20 cellular contexts compared by ENCODE assay signal in genomic region chr3:152210697-152211096, GRCh38. TPM values are rescaled to one million over a fixed set of nuclear protein-coding genes. Genes with fewer than 3 reads are reported as not detected.
A peak's percentile ranks its signal among the peaks of the same experiment; 100 is the strongest.
DNase-seq lines count a peak whose midpoint lies in the region; ATAC-seq and TF ChIP-seq lines count a peak whose summit lies in the region.
"Had no signal": no experiment of that assay in that cellular context is flagged by ENCODE, and none has a peak within 500 bp of the region (broad histone marks: within the 10 kb centered on the region; RNA-seq: fewer than 3 reads in every experiment).

No MANE protein-coding gene starts in this region.

- in situ Hi-C loops in GM13976 (cut with MboI; ENCODE audit: low sequenced_read_pairs, unreplicated experiment): no loop called here

- H3K4me1 Mint-ChIP-seq in stimulated activated naive CD8-positive, alpha-beta T cell treated with anti-CD3 and anti-CD28 coated beads, Interleukin-15, Interleukin-2, amounts not matched to agents 100 ng/mL and 50 ng/mL, for 24 hours (ENCODE audit: low read depth): peaks cover 82% of the 10 kb centered on the region
- H3K4me1 Mint-ChIP-seq in stimulated activated naive CD8-positive, alpha-beta T cell treated with anti-CD3 and anti-CD28 coated beads, Interleukin-15, amount 100 ng/mL, for 72 hours: peaks cover 72% of the 10 kb centered on the region
- peaks cover 38% of the 10 kb centered on the region for H3K4me1 Mint-ChIP-seq in activated T-helper 17 cell treated with anti-CD3 and anti-CD28 coated beads, Interleukin-2, amount 50 U/mL, for 72 hours
- peaks cover 52 to 94% (median 83%) of the 10 kb centered on the region in 7 donors for H3K4me1 Mint-ChIP-seq in naive thymus-derived CD4-positive, alpha-beta T cell
- peaks cover 84% of the 10 kb centered on the region for H3K4me1 Mint-ChIP-seq in CD4-positive, alpha-beta T cell (ENCODE audit: low read depth)

- no peaks in the 10 kb centered on the region for H3K27me3 ChIP-seq in naive thymus-derived CD4-positive, alpha-beta T cell (ENCODE audit: control insufficient read depth in 2 of 2, insufficient read depth in 2 of 2, low read length in 2 of 2)
- no peaks in the 10 kb centered on the region for H3K27me3 ChIP-seq in CD4-positive, alpha-beta T cell (ENCODE audit: control insufficient read depth, insufficient read depth, low read length)
- H3K27me3 ChIP-seq: SJCRH30 had no signal

- DNase-seq in stimulated activated naive CD8-positive, alpha-beta T cell treated with anti-CD3 and anti-CD28 coated beads, Interleukin-15, amount 100 ng/mL, for 72 hours: no peak
- DNase-seq in naive thymus-derived CD4-positive, alpha-beta T cell: no peak
- no peak for DNase-seq in CD4-positive, alpha-beta T cell
- DNase-seq in GM13976 (ENCODE audit: low spot score): no peak
- DNase-seq: Calu3, DMS79 treated with DMSO at 0.1 percent for 48 hours, GF-D8, H9, MM.1S, NCI-H1694, NCI-H2029 treated with DMSO at 0.1 percent for 48 hours, NCI-H446 treated with DMSO at 0.1 percent for 48 hours, PC-9, SJCRH30 had no signal

- intact Hi-C loops in naive thymus-derived CD4-positive, alpha-beta T cell (cut with micrococcal nuclease): no loop called here
- intact Hi-C loops in CD4-positive, alpha-beta T cell (cut with DNase I, micrococcal nuclease): no loop called here

- CTCF ChIA-PET in naive thymus-derived CD4-positive, alpha-beta T cell (lab: Charles Lee): interaction anchor here (0.9 to 1.0 kb wide), 2 partner anchors 26 to 27 kb away, joined by 3 read pairs; no protein-coding TSS in a partner anchor
- CTCF ChIA-PET in CD4-positive, alpha-beta T cell (lab: Charles Lee): no interaction called here

- no peaks in the 10 kb centered on the region for H3K9me3 ChIP-seq in naive thymus-derived CD4-positive, alpha-beta T cell (ENCODE audit: control insufficient read depth in 2 of 3, low read length in 3 of 3)
- H3K9me3 ChIP-seq in CD4-positive, alpha-beta T cell (ENCODE audit: control insufficient read depth, low read length): no peaks in the 10 kb centered on the region
- H3K9me3 ChIP-seq: SJCRH30 had no signal

- H3K4me3 ChIP-seq in naive thymus-derived CD4-positive, alpha-beta T cell (ENCODE audit: low read length): no peak overlapping the region
- H3K4me3 ChIP-seq: PC-9, SJCRH30 had no signal

- TF ChIP-seq CTCF in CD4-positive, alpha-beta T cell (IDR thresholded peaks at IDR 0.05): no peak
- no peak for TF ChIP-seq CTCF in GM13976 (IDR thresholded peaks at IDR 0.05; ENCODE audit: borderline replicate concordance, control extremely low read depth, extremely low read depth, insufficient read depth, missing control alignments)

- no peak for ATAC-seq in stimulated activated naive CD8-positive, alpha-beta T cell treated with anti-CD3 and anti-CD28 coated beads, Interleukin-15, amount 100 ng/mL, for 72 hours
- ATAC-seq in activated T-helper 17 cell treated with anti-CD3 and anti-CD28 coated beads, Interleukin-2, amount 50 U/mL, for 72 hours (replicated peaks): no peak
- no peak for ATAC-seq in naive thymus-derived CD4-positive, alpha-beta T cell
- ATAC-seq in CD4-positive, alpha-beta T cell (ENCODE audit: poor library complexity): no peak
- ATAC-seq in GM19455 (IDR thresholded peaks at IDR 0.05; ENCODE audit: unreplicated experiment): no peak
- ATAC-seq: Right ventricle myocardium inferior had no signal

- no peaks in the 10 kb centered on the region for H3K27me3 Mint-ChIP-seq in stimulated activated naive CD8-positive, alpha-beta T cell treated with anti-CD3 and anti-CD28 coated beads, Interleukin-15, Interleukin-2, amounts not matched to agents 100 ng/mL and 50 ng/mL, for 24 hours
- H3K27me3 Mint-ChIP-seq in stimulated activated naive CD8-positive, alpha-beta T cell treated with anti-CD3 and anti-CD28 coated beads, Interleukin-15, amount 100 ng/mL, for 72 hours: no peaks in the 10 kb centered on the region
- H3K27me3 Mint-ChIP-seq in activated T-helper 17 cell treated with anti-CD3 and anti-CD28 coated beads, Interleukin-2, amount 50 U/mL, for 72 hours: no peaks in the 10 kb centered on the region
- H3K27me3 Mint-ChIP-seq in naive thymus-derived CD4-positive, alpha-beta T cell: no peaks in the 10 kb centered on the region
- no peaks in the 10 kb centered on the region for H3K27me3 Mint-ChIP-seq in CD4-positive, alpha-beta T cell
- H3K27me3 Mint-ChIP-seq: B cell had no signal

- H3K4me3 Mint-ChIP-seq in stimulated activated naive CD8-positive, alpha-beta T cell treated with anti-CD3 and anti-CD28 coated beads, Interleukin-15, Interleukin-2, amounts not matched to agents 100 ng/mL and 50 ng/mL, for 24 hours: no peak overlapping the region
- no peak overlapping the region for H3K4me3 Mint-ChIP-seq in stimulated activated naive CD8-positive, alpha-beta T cell treated with anti-CD3 and anti-CD28 coated beads, Interleukin-15, amount 100 ng/mL, for 72 hours
- H3K4me3 Mint-ChIP-seq in activated T-helper 17 cell treated with anti-CD3 and anti-CD28 coated beads, Interleukin-2, amount 50 U/mL, for 72 hours: peak overlapping the region; percentile 45
- H3K4me3 Mint-ChIP-seq in naive thymus-derived CD4-positive, alpha-beta T cell: peak overlapping the region in 2 of 10 donors; percentile 8 to 47
- H3K4me3 Mint-ChIP-seq in CD4-positive, alpha-beta T cell: no peak overlapping the region
- H3K4me3 Mint-ChIP-seq: B cell, H9 had no signal

- peak overlapping the region; percentile 16 for H3K27ac Mint-ChIP-seq in stimulated activated naive CD8-positive, alpha-beta T cell treated with anti-CD3 and anti-CD28 coated beads, Interleukin-15, Interleukin-2, amounts not matched to agents 100 ng/mL and 50 ng/mL, for 24 hours
- H3K27ac Mint-ChIP-seq in stimulated activated naive CD8-positive, alpha-beta T cell treated with anti-CD3 and anti-CD28 coated beads, Interleukin-15, amount 100 ng/mL, for 72 hours: no peak overlapping the region
- no peak overlapping the region for H3K27ac Mint-ChIP-seq in activated T-helper 17 cell treated with anti-CD3 and anti-CD28 coated beads, Interleukin-2, amount 50 U/mL, for 72 hours
- H3K27ac Mint-ChIP-seq in naive thymus-derived CD4-positive, alpha-beta T cell: peak overlapping the region in 6 of 9 donors; percentile 4 to 100 (median 44)
- no peak overlapping the region for H3K27ac Mint-ChIP-seq in CD4-positive, alpha-beta T cell
- H3K27ac Mint-ChIP-seq: B cell, H9 had no signal

- H3K9me3 Mint-ChIP-seq in stimulated activated naive CD8-positive, alpha-beta T cell treated with anti-CD3 and anti-CD28 coated beads, Interleukin-15, Interleukin-2, amounts not matched to agents 100 ng/mL and 50 ng/mL, for 24 hours: no peaks in the 10 kb centered on the region
- H3K9me3 Mint-ChIP-seq in stimulated activated naive CD8-positive, alpha-beta T cell treated with anti-CD3 and anti-CD28 coated beads, Interleukin-15, amount 100 ng/mL, for 72 hours: no peaks in the 10 kb centered on the region
- H3K9me3 Mint-ChIP-seq in activated T-helper 17 cell treated with anti-CD3 and anti-CD28 coated beads, Interleukin-2, amount 50 U/mL, for 72 hours: no peaks in the 10 kb centered on the region
- peaks cover 0 to 15% (median 0%) of the 10 kb centered on the region in 11 donors for H3K9me3 Mint-ChIP-seq in naive thymus-derived CD4-positive, alpha-beta T cell
- H3K9me3 Mint-ChIP-seq in CD4-positive, alpha-beta T cell: no peaks in the 10 kb centered on the region
- H3K9me3 Mint-ChIP-seq: H9 had no signal

- peaks cover 13 to 59% of the 10 kb centered on the region in 2 donors for H3K4me1 ChIP-seq in naive thymus-derived CD4-positive, alpha-beta T cell (ENCODE audit: control insufficient read depth in 2 of 2, insufficient read depth in 2 of 2, low read length in 2 of 2)
- H3K4me1 ChIP-seq: SJCRH30 had no signal

- H3K27ac ChIP-seq in naive thymus-derived CD4-positive, alpha-beta T cell (ENCODE audit: low read depth, low read length): peak overlapping the region; percentile 24
- H3K27ac ChIP-seq in CD4-positive, alpha-beta T cell (ENCODE audit: low read depth, low read length): no peak overlapping the region
- H3K27ac ChIP-seq: KMS-11, PC-9, SJCRH30 had no signal

- H3K36me3 ChIP-seq in naive thymus-derived CD4-positive, alpha-beta T cell (ENCODE audit: control insufficient read depth in 2 of 3, insufficient read depth in 3 of 3, low read length in 3 of 3): no peaks in the 10 kb centered on the region
- H3K36me3 ChIP-seq: SJCRH30 had no signal

- H3K36me3 Mint-ChIP-seq in stimulated activated naive CD8-positive, alpha-beta T cell treated with anti-CD3 and anti-CD28 coated beads, Interleukin-15, Interleukin-2, amounts not matched to agents 100 ng/mL and 50 ng/mL, for 24 hours (ENCODE audit: low read depth): peaks cover 9% of the 10 kb centered on the region
- no peaks in the 10 kb centered on the region for H3K36me3 Mint-ChIP-seq in activated T-helper 17 cell treated with anti-CD3 and anti-CD28 coated beads, Interleukin-2, amount 50 U/mL, for 72 hours (ENCODE audit: low read depth)
- peaks cover 0 to 29% (median 0%) of the 10 kb centered on the region in 5 donors for H3K36me3 Mint-ChIP-seq in naive thymus-derived CD4-positive, alpha-beta T cell
- H3K36me3 Mint-ChIP-seq in CD4-positive, alpha-beta T cell (ENCODE audit: low read depth): no peaks in the 10 kb centered on the region

- POLR2A ChIA-PET in naive thymus-derived CD4-positive, alpha-beta T cell (lab: Charles Lee): interaction anchor here (0.6 to 16.2 kb wide), 8 partner anchors 7 to 58 kb away, joined by 3 to 166 read pairs (median 30); partner anchors contain the start of gene MBNL1
- POLR2A ChIA-PET in CD4-positive, alpha-beta T cell (lab: Charles Lee): interaction anchor here (1.4 to 3.4 kb wide), 3 partner anchors 9 to 17 kb away, joined by 4 to 24 read pairs (median 4); no protein-coding TSS in a partner anchor

RNA-seq across cellular contexts. Expression of gene MBNL1, which starts 58.0 kb away (rescaled TPM):
- 100 to 1,000 TPM; 322 to 452 TPM for total RNA-seq in activated T-helper 17 cell treated with anti-CD3 and anti-CD28 coated beads, Interleukin-2, amount 50 U/mL, for 72 hours
- 100 to 1,000 TPM; 459 to 675 (median 508) TPM for total RNA-seq in naive thymus-derived CD4-positive, alpha-beta T cell
- polyA plus RNA-seq in naive thymus-derived CD4-positive, alpha-beta T cell: 100 to 1,000 TPM; 371 to 389 TPM
- total RNA-seq in CD4-positive, alpha-beta T cell: 100 to 1,000 TPM; 551 to 561 TPM

Comparison
In these comparisons a context has a peak if more than half of its experiments do, and no peak if none do; other contexts are left out.
1. H3K27ac Mint-ChIP-seq: peak in stimulated activated naive CD8-positive, alpha-beta T cell treated with anti-CD3 and anti-CD28 coated beads, Interleukin-15, Interleukin-2, amounts not matched to agents 100 ng/mL and 50 ng/mL, for 24 hours (single experiment) and naive thymus-derived CD4-positive, alpha-beta T cell (6 of 9); none in stimulated activated naive CD8-positive, alpha-beta T cell treated with anti-CD3 and anti-CD28 coated beads, Interleukin-15, amount 100 ng/mL, for 72 hours (0 of 2), activated T-helper 17 cell treated with anti-CD3 and anti-CD28 coated beads, Interleukin-2, amount 50 U/mL, for 72 hours (single experiment) and CD4-positive, alpha-beta T cell (single experiment).